Comparison of ENCODE assay signal across 15 cellular contexts in genomic region chr12:127231366-127231765, GRCh38.
"Had no signal": no experiment of that assay in that cellular context is flagged by ENCODE, and none has a peak within 500 bp of the region (broad histone marks: within the 10 kb centered on the region; RNA-seq: fewer than 3 reads in every experiment).

No MANE protein-coding gene starts in this region.

- H3K9me3 ChIP-seq: lower lobe of right lung, neutrophil, tibial artery had no signal

- H3K4me3 ChIP-seq: lower lobe of right lung, tibial artery had no signal

- DNase-seq: activated CD8-positive, alpha-beta T cell treated with anti-CD3 and anti-CD28 coated beads, Interleukin-2, amount 10 ng/mL, durations not matched to agents 7 days and 5 days; activated naive CD4-positive, alpha-beta T cell treated with Interleukin-2 at 50 U/mL for 16 hours; activated naive CD8-positive, alpha-beta T cell treated with anti-CD3 and anti-CD28 coated beads, Interleukin-2, amount 50 U/mL, for 24 hours; caudate nucleus; cortex of kidney; effector CD8-positive, alpha-beta T cell; glutamatergic neuron; immature natural killer cell; left cardiac atrium; lower lobe of right lung; naive thymus-derived CD8-positive, alpha-beta T cell; posterior cingulate gyrus; small intestine; tibial artery had no signal

- H3K27me3 ChIP-seq: neutrophil, tibial artery had no signal

- H3K27ac ChIP-seq: lower lobe of right lung, neutrophil, tibial artery had no signal

- H3K4me1 ChIP-seq: lower lobe of right lung, tibial artery had no signal

- H3K36me3 ChIP-seq: lower lobe of right lung, neutrophil, tibial artery had no signal
